In genomic region chr16:78127130-78127529, GRCh38 we compare ENCODE assay signal across 13 cellular contexts. TPM values are rescaled to one million over a fixed set of nuclear protein-coding genes. Genes with fewer than 3 reads are reported as not detected.
A peak's percentile ranks its signal among the peaks of the same experiment; 100 is the strongest.
DNase-seq lines count a peak whose midpoint lies in the region; ATAC-seq and TF ChIP-seq lines count a peak whose summit lies in the region.
"Had no signal": no experiment of that assay in that cellular context is flagged by ENCODE, and none has a peak within 500 bp of the region (broad histone marks: within the 10 kb centered on the region; RNA-seq: fewer than 3 reads in every experiment).

No MANE protein-coding gene starts in this region.

- no peaks in the 10 kb centered on the region for H3K27me3 ChIP-seq in skeletal muscle satellite cell (ENCODE audit: control insufficient read depth, insufficient read depth, low read length)
- H3K27me3 ChIP-seq: testis had no signal

- DNase-seq in GM04503 (ENCODE audit: low read depth): peak; percentile 23
- DNase-seq in NCI-H69 (lab: John Stamatoyannopoulos, UW): peak; percentile 41
- peak; percentile 14 for DNase-seq in fibroblast of pulmonary artery (ENCODE audit: low read depth)
- no peak for DNase-seq in HuH-7 (ENCODE audit: low spot score)
- DNase-seq in NCI-H82 (lab: John Stamatoyannopoulos, UW): no peak
- DNase-seq: activated T-cell treated with anti-CD3 and anti-CD28 coated beads, Interleukin-2, amount 50 U/mL, for 4 hours; anterior cingulate cortex; midbrain; NCI-H146; SW 1271; testis had no signal

- H3K4me3 ChIP-seq in fibroblast of pulmonary artery (replicated peaks; ENCODE audit: low read depth, low read length) (no peak overlapping the region), skeletal muscle satellite cell (ENCODE audit: low read length) (peak overlapping the region; percentile 22)
- H3K4me3 ChIP-seq: testis had no signal

- TF ChIP-seq CTCF in fibroblast of pulmonary artery (IDR thresholded peaks at IDR 0.05; ENCODE audit: low read length, missing control alignments): no peak

- no peaks in the 10 kb centered on the region for H3K36me3 ChIP-seq in skeletal muscle satellite cell (ENCODE audit: insufficient read depth, low read length)

- H3K9me3 ChIP-seq in skeletal muscle satellite cell (replicated peaks; ENCODE audit: low read length): no peaks in the 10 kb centered on the region
- H3K9me3 ChIP-seq: testis had no signal

- peak overlapping the region; percentile 28 for H3K4me2 ChIP-seq in skeletal muscle satellite cell (ENCODE audit: low read length)

- no peak overlapping the region for H3K9ac ChIP-seq in skeletal muscle satellite cell (ENCODE audit: low read depth, low read length)

- H3K4me1 ChIP-seq in skeletal muscle satellite cell (ENCODE audit: control insufficient read depth, insufficient read depth, low read length): no peaks in the 10 kb centered on the region

- no peak for ATAC-seq in HG02885 (IDR thresholded peaks at IDR 0.05; ENCODE audit: poor library complexity, unreplicated experiment)
- ATAC-seq: activated T-cell treated with anti-CD3 and anti-CD28 coated beads, Interleukin-2, amount 50 U/mL, for 4 hours had no signal

RNA-seq across cellular contexts. Expression of gene WWOX, which starts 27.7 kb away (rescaled TPM):
- total RNA-seq in skeletal muscle satellite cell (2012; rRNA removed): 12.0 and 14.2 TPM in 2 replicates

Comparison
In these comparisons a context has a peak if more than half of its experiments do, and no peak if none do; other contexts are left out.
1. DNase-seq: peak in GM04503 (single experiment), NCI-H69 (single experiment) and fibroblast of pulmonary artery (single experiment); none in HuH-7 (single experiment) and NCI-H82 (single experiment).